In the genomic region with DNA sequence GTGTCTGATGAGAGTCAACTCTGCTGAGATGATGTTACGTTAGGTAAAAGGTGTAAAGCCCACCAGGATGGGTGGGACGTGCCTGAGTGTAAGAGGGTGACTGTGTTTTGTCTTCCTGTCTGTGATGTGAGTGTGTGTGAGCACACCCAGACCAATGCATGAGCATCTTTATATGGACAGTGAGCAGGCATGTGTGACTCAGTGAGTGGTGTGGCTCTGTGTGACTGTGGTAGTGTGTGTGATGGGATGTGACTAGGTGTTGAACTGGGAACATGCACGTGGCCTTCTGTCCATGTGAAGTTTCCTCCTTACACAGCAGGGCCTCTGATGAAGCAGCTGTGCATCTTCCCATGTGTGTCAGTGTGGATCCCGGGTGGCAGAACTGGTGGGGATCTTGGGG, we compare ENCODE assay signal across 25 cellular contexts. TPM values are rescaled to one million over a fixed set of nuclear protein-coding genes. Genes with fewer than 3 reads are reported as not detected.
"Had no signal": no experiment of that assay in that cellular context is flagged by ENCODE, and none has a peak within 500 bp of the region (broad histone marks: within the 10 kb centered on the region; RNA-seq: fewer than 3 reads in every experiment).

No MANE protein-coding gene starts in this region.

- DNase-seq: effector memory CD4-positive, alpha-beta T cell; heart left ventricle; hippocampal formation; mesendoderm; naive B cell; occipital lobe; pancreas; right cardiac atrium; stimulated activated CD4-positive, alpha-beta T cell treated with anti-CD3 and anti-CD28 coated beads, Interleukin-4, amount 100 ng/mL, for 1 hour; stimulated activated CD8-positive, alpha-beta memory T cell treated with anti-CD3 and anti-CD28 coated beads, Interleukin-4, amount 100 ng/mL, for 48 hours; stomach; substantia nigra; transverse colon had no signal

- H3K4me1 ChIP-seq: heart left ventricle, pancreas, stomach, transverse colon had no signal

- FAIRE-seq: endometrium, frontal cortex, pancreas had no signal

- ATAC-seq: esophagus mucosa; heart left ventricle; pancreas; right cardiac atrium; stimulated activated memory B cell treated with anti-CD40 and anti-IgM and Interleukin-4, amounts not matched to agents 10 μg/mL and 1 μg/mL and 100 μg/mL, for 72 hours had no signal

- H3K27me3 ChIP-seq: pancreas had no signal

- H3K9me3 ChIP-seq: pancreas, thoracic aorta, transverse colon had no signal

- H3K4me3 ChIP-seq: heart left ventricle, pancreas, stomach, thoracic aorta, transverse colon had no signal

- H3K27ac ChIP-seq: heart left ventricle, pancreas, stomach, thoracic aorta, transverse colon had no signal

- H3K36me3 ChIP-seq: heart left ventricle, pancreas, stomach, thoracic aorta, transverse colon had no signal

RNA-seq across cellular contexts. Expression of gene LGALS16, which starts 17.8 kb away (rescaled TPM):
- total RNA-seq: esophagus mucosa, fibroblast of lung, frontal cortex, glomerular endothelial cell, heart left ventricle, kidney epithelial cell, liver, lung microvascular endothelial cell, occipital lobe, pancreas, progenitor cell of endocrine pancreas, right cardiac atrium, stomach, thoracic aorta, transverse colon, urinary bladder had no signal
- polyA plus RNA-seq: fibroblast of lung, heart left ventricle, liver, pancreas, right cardiac atrium, stomach, urinary bladder had no signal

RNA-seq across cellular contexts. Expression of gene LGALS13, which starts 35.6 kb away (rescaled TPM):
- total RNA-seq: esophagus mucosa, fibroblast of lung, glomerular endothelial cell, heart left ventricle, kidney epithelial cell, liver, lung microvascular endothelial cell, occipital lobe, pancreas, progenitor cell of endocrine pancreas, right cardiac atrium, stomach, thoracic aorta, transverse colon, urinary bladder had no signal
- polyA plus RNA-seq: fibroblast of lung, heart left ventricle, liver, pancreas, right cardiac atrium, stomach, urinary bladder had no signal
